Comparison of ENCODE assay signal across 5 cellular contexts in genomic region chr5:146034605-146035004, GRCh38.
"Had no signal": no experiment of that assay in that cellular context is flagged by ENCODE, and none has a peak within 500 bp of the region (broad histone marks: within the 10 kb centered on the region; RNA-seq: fewer than 3 reads in every experiment).

No MANE protein-coding gene starts in this region.

- H2AFZ ChIP-seq: GM23248 had no signal

- H3K27ac Mint-ChIP-seq: H9 had no signal

- H3K9me3 Mint-ChIP-seq: H9 had no signal

- DNase-seq: GM23248, H9, HCEC 1CT, IMR-90 had no signal

- H3K4me3 Mint-ChIP-seq: H9 had no signal

- H3K4me3 ChIP-seq: GM23248, K562 had no signal

- H3K27ac ChIP-seq: GM23248 had no signal
